In the genomic region with DNA sequence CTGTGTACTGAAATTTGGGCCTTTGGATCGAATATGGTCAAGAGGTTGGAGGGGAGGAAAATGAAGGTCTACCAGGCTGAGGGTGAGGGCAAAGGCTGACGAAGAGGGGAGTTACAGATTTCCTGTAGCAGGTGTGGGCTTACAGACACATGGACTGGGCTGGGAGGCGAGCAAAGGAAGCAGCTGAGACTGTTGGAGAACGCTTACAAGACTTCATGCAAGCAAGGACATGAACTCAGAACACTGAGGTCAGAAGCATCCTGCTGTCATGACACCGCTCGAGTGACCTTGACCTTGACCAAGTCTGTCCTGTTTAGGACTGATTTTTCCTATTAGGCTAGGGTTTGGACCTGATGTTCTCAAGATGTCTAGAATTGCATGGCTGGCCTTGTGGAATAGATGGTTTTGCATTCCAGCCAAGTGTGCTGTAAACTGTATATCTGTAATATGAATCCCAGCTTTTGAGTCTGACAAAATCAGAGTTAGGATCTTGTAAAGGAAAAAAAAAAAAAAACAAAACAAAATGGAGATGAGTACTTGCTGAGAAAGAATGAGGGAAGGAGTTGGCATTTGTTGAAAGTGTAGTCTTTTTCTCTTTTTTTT, we compare ENCODE assay signal across 23 cellular contexts. TPM values are rescaled to one million over a fixed set of nuclear protein-coding genes. Genes with fewer than 3 reads are reported as not detected.
A peak's percentile ranks its signal among the peaks of the same experiment; 100 is the strongest.
DNase-seq lines count a peak whose midpoint lies in the region; ATAC-seq, FAIRE-seq and TF ChIP-seq lines count a peak whose summit lies in the region.
"Had no signal": no experiment of that assay in that cellular context is flagged by ENCODE, and none has a peak within 500 bp of the region (broad histone marks: within the 10 kb centered on the region; RNA-seq: fewer than 3 reads in every experiment).

No MANE protein-coding gene starts in this region.

- no peaks in the 10 kb centered on the region; a peak in 1 of 5 replicates for H3K27me3 ChIP-seq in HepG2 (ENCODE audit: control insufficient read depth in 1 of 2, insufficient read depth in 2 of 2, low read length in 2 of 2)
- no peaks in the 10 kb centered on the region for H3K27me3 ChIP-seq in right lobe of liver
- H3K27me3 ChIP-seq in body of pancreas, result no peaks in the 10 kb centered on the region
- H3K27me3 ChIP-seq in neural progenitor cell, result peaks cover 2% of the 10 kb centered on the region
- H3K27me3 ChIP-seq: uterus had no signal

- H3K4me3 ChIP-seq in HepG2 (replicated peaks in 1 of 3; ENCODE audit: insufficient read depth in 1 of 3, low read depth in 2 of 3, low read length in 3 of 3) (no peak overlapping the region; a peak in 1 of 6 replicates), right lobe of liver (no peak overlapping the region), body of pancreas (no peak overlapping the region), neural progenitor cell (no peak overlapping the region), coronary artery (no peak overlapping the region)
- H3K4me3 ChIP-seq: uterus had no signal

- H3K27me3 Mint-ChIP-seq in neural progenitor cell (ENCODE audit: insufficient read depth, low read depth), result peaks cover 11% of the 10 kb centered on the region

- H3K36me3 Mint-ChIP-seq in neural progenitor cell, result no peaks in the 10 kb centered on the region
- H3K36me3 Mint-ChIP-seq: activated naive CD8-positive, alpha-beta T cell treated with anti-CD3 and anti-CD28 coated beads for 36 hours had no signal

- H3K27ac ChIP-seq in HepG2 (ENCODE audit: extremely low read length, insufficient read depth, low read length), result no peak overlapping the region
- peak overlapping the region in 1 of 3 donors; percentile 16 for H3K27ac ChIP-seq in right lobe of liver
- H3K27ac ChIP-seq in body of pancreas, result peak overlapping the region; percentile 15 to 100 (median 94)
- H3K27ac ChIP-seq in neural progenitor cell, result no peak overlapping the region
- H3K27ac ChIP-seq in coronary artery, result no peak overlapping the region
- H3K27ac ChIP-seq: KMS-11, uterus had no signal

- no peak for TF ChIP-seq CTCF in HepG2 (CRISPR knock-in tag; IDR thresholded peaks at IDR 0.05)
- TF ChIP-seq CTCF in right lobe of liver (IDR thresholded peaks at IDR 0.05), result no peak
- no peak for TF ChIP-seq CTCF in body of pancreas (IDR thresholded peaks at IDR 0.05)
- TF ChIP-seq CTCF in neural progenitor cell (IDR thresholded peaks at IDR 0.05), result no peak
- no peak for TF ChIP-seq CTCF in coronary artery (IDR thresholded peaks at IDR 0.05)

- peaks cover 16% of the 10 kb centered on the region for H3K4me1 Mint-ChIP-seq in neural progenitor cell
- H3K4me1 Mint-ChIP-seq: activated naive CD8-positive, alpha-beta T cell treated with anti-CD3 and anti-CD28 coated beads for 36 hours had no signal

- TF ChIP-seq POLR2A in HepG2 (IDR thresholded peaks at IDR 0.05; ENCODE audit: insufficient read depth in 1 of 2, low read depth in 2 of 2, low read length in 2 of 2) (0 out of 4 replicates have a peak, but pooled peaks have one; percentile 23 to 26), right lobe of liver (IDR thresholded peaks at IDR 0.05) (no peak), body of pancreas (IDR thresholded peaks at IDR 0.05) (peak in 2 of 3 donors; percentile 47 to 63)

- WGBS in HepG2 (ENCODE audit: low lambda C conversion rate), result 76% methylated on average over 6 of the region's 6 CpGs
- 58% methylated on average over 4 of the region's 6 CpGs for WGBS in right lobe of liver (ENCODE audit: insufficient coverage, low coverage, low lambda C conversion rate, missing lambda C conversion rate)
- WGBS in body of pancreas, 2 donors, result 49% methylated on average over 6 of the region's 6 CpGs

- TF ChIP-seq RAD21 in HepG2 (CRISPR knock-in tag; IDR thresholded peaks at IDR 0.05), result no peak

- peaks cover 23 to 40% of the 10 kb centered on the region in 2 experiments for H3K36me3 ChIP-seq in HepG2 (replicated peaks in 1 of 2; ENCODE audit: control insufficient read depth in 1 of 2, insufficient read depth in 2 of 2, low read length in 2 of 2)
- H3K36me3 ChIP-seq in right lobe of liver, result peaks cover 0 to 43% (median 15%) of the 10 kb centered on the region in 4 donors
- H3K36me3 ChIP-seq in body of pancreas (replicated peaks in 1 of 2; ENCODE audit: insufficient read depth in 1 of 2, low read depth in 2 of 2), result peaks cover 6 to 17% of the 10 kb centered on the region in 2 donors
- H3K36me3 ChIP-seq in neural progenitor cell, result no peaks in the 10 kb centered on the region
- H3K36me3 ChIP-seq: uterus had no signal

- H3F3A ChIP-seq in neural progenitor cell (ENCODE audit: low read depth), result peaks cover 2% of the 10 kb centered on the region

- ATAC-seq in HepG2 (no peak), right lobe of liver (no peak), body of pancreas (no peak), left colon (peak; percentile 0), HG02571 (IDR thresholded peaks at IDR 0.05; ENCODE audit: unreplicated experiment) (no peak)
- ATAC-seq: left ventricle myocardium superior; naive thymus-derived CD8-positive, alpha-beta T cell had no signal

- H3K9me3 ChIP-seq in HepG2 (ENCODE audit: low read length), result no peaks in the 10 kb centered on the region
- H3K9me3 ChIP-seq in right lobe of liver, result no peaks in the 10 kb centered on the region
- no peaks in the 10 kb centered on the region for H3K9me3 ChIP-seq in body of pancreas
- no peaks in the 10 kb centered on the region for H3K9me3 ChIP-seq in neural progenitor cell (ENCODE audit: low read depth)
- H3K9me3 ChIP-seq: uterus had no signal

- intact Hi-C loops in HepG2 (cut with micrococcal nuclease; ENCODE audit: unreplicated experiment) (no loop called here), right lobe of liver (cut with DNase I) (loop anchor here in 1 of 2 donors (5.0 kb wide), 1 partner anchor 91 kb away; no protein-coding TSS in a partner anchor), body of pancreas (cut with DNase I) (no loop called here), left colon (cut with DNase I, micrococcal nuclease) (no loop called here)

- FAIRE-seq in HepG2 (lab: Jason Lieb, UNC), result no peak
- FAIRE-seq: endothelial cell of umbilical vein, H54 had no signal

- BruUV-seq in HepG2 (replicated peaks; lab: Mats Ljungman, UMichigan), result no TSS peak

- H3K9me3 Mint-ChIP-seq in neural progenitor cell, result no peaks in the 10 kb centered on the region
- H3K9me3 Mint-ChIP-seq: activated naive CD8-positive, alpha-beta T cell treated with anti-CD3 and anti-CD28 coated beads for 36 hours; naive thymus-derived CD8-positive, alpha-beta T cell; T-helper 1 cell treated with Interleukin-12 subunit alpha and Interleukin-12 subunit beta and Interleukin-4 antibody, amounts not matched to agents 30 μg/mL and 1 μg/mL, for 36 hours had no signal

- H3K9ac ChIP-seq in HepG2 (ENCODE audit: insufficient read depth, low read depth, low read length) (no peak overlapping the region), neural progenitor cell (no peak overlapping the region)
- H3K9ac ChIP-seq: KMS-11 had no signal

- H3K79me2 ChIP-seq in HepG2 (ENCODE audit: insufficient read depth, low read length), result peaks cover 22% of the 10 kb centered on the region
- no peaks in the 10 kb centered on the region for H3K79me2 ChIP-seq in neural progenitor cell (ENCODE audit: low read depth)

- peaks cover 51% of the 10 kb centered on the region for H4K20me1 ChIP-seq in HepG2 (ENCODE audit: insufficient read depth, low read length)
- no peaks in the 10 kb centered on the region for H4K20me1 ChIP-seq in neural progenitor cell (ENCODE audit: low read depth)

- in situ Hi-C loops in HepG2 (cut with HindIII; ENCODE audit: extremely low pct_ligation_motif_present, low pct_unique_long_range_greater_than_20kb), result no loop called here

- TF ChIP-seq EP300 in HepG2 (IDR thresholded peaks at IDR 0.05; ENCODE audit: low read depth in 2 of 2, low read length in 2 of 2) (no peak), HepG2 (CRISPR knock-in tag; IDR thresholded peaks at IDR 0.05; ENCODE audit: borderline replicate concordance) (no peak)

- no peak overlapping the region for H3K4me3 Mint-ChIP-seq in neural progenitor cell
- H3K4me3 Mint-ChIP-seq: activated naive CD8-positive, alpha-beta T cell treated with anti-CD3 and anti-CD28 coated beads for 36 hours; naive thymus-derived CD8-positive, alpha-beta T cell; T-helper 1 cell treated with Interleukin-12 subunit alpha and Interleukin-12 subunit beta and Interleukin-4 antibody, amounts not matched to agents 30 μg/mL and 1 μg/mL, for 36 hours had no signal

- H2AFZ ChIP-seq in HepG2 (ENCODE audit: low read length), result no peak overlapping the region
- H2AFZ ChIP-seq in neural progenitor cell (replicated peaks), result no peak overlapping the region

- no peak overlapping the region; the same call in 1 of the 2 replicates for H3K4me2 ChIP-seq in HepG2 (ENCODE audit: low read depth, low read length)
- no peak overlapping the region for H3K4me2 ChIP-seq in neural progenitor cell
- H3K4me2 ChIP-seq: KMS-11 had no signal

- H3K4me1 ChIP-seq in HepG2 (ENCODE audit: insufficient read depth, low read length) (peaks cover 79% of the 10 kb centered on the region), right lobe of liver (peaks cover 0 to 63% (median 10%) of the 10 kb centered on the region in 4 donors), body of pancreas (peaks cover 71% of the 10 kb centered on the region), neural progenitor cell (peaks cover 16% of the 10 kb centered on the region)
- H3K4me1 ChIP-seq: uterus had no signal

- DNase-seq in HepG2 (ENCODE audit: low spot score) (no peak), right lobe of liver (no peak), body of pancreas (peak in 1 of 4 donors; percentile 48), left colon (peak in 1 of 2 donors; percentile 48), neural progenitor cell (ENCODE audit: low spot score) (no peak), NCI-H82 treated with DMSO at 0.1 percent for 48 hours (lab: John Stamatoyannopoulos, UW; ENCODE audit: unreplicated experiment) (no peak), coronary artery (ENCODE audit: low spot score) (no peak)
- DNase-seq: activated CD4-positive, alpha-beta T cell treated with anti-CD3 and anti-CD28 coated beads for 1 hour; activated naive CD8-positive, alpha-beta T cell treated with anti-CD3 and anti-CD28 coated beads for 36 hours; DMS153; hippocampal formation; left ventricle myocardium superior; naive thymus-derived CD8-positive, alpha-beta T cell; NCI-H1694; NCI-H526 treated with DMSO at 0.1 percent for 48 hours; RPMI8226; stimulated activated CD4-positive, alpha-beta T cell treated with anti-CD3 and anti-CD28 coated beads, Interleukin-4, amount 100 ng/mL, for 4 hours; uterus had no signal

- no peak overlapping the region for H3K27ac Mint-ChIP-seq in neural progenitor cell
- H3K27ac Mint-ChIP-seq: activated naive CD8-positive, alpha-beta T cell treated with anti-CD3 and anti-CD28 coated beads for 36 hours; T-helper 1 cell treated with Interleukin-12 subunit alpha and Interleukin-12 subunit beta and Interleukin-4 antibody, amounts not matched to agents 30 μg/mL and 1 μg/mL, for 36 hours had no signal

- POLR2A ChIA-PET in HepG2 (lab: Yijun Ruan, JAX), result interaction anchor here (3.0 to 4.1 kb wide), 2 partner anchors 19 to 70 kb away, joined by 21 read pairs; no protein-coding TSS in a partner anchor

- CTCF ChIA-PET in HepG2 (lab: Yijun Ruan, JAX; ENCODE audit: low intra/inter-chr PET ratio, low total read pairs), result no interaction called here

RNA-seq across cellular contexts. Expression of a gene that starts 5.7 kb away (rescaled TPM):
- total RNA-seq in HepG2 (2016; rRNA removed; fragmentation: Illumina TruSeq; extraction: Trizol), result 7.9 and 11.5 TPM in 2 replicates
- total RNA-seq in HepG2 (2016; cell fraction: cytosol; rRNA removed; fragmentation: Illumina TruSeq; extraction: Trizol; ENCODE audit: low read depth), result 2.7 and 3.4 TPM in 2 replicates
- total RNA-seq in HepG2 (2016; cell fraction: insoluble cytoplasmic fraction; rRNA removed; fragmentation: Illumina TruSeq; extraction: Trizol), result 10.4 and 13.3 TPM in 2 replicates
- 6.2 and 6.3 TPM in 2 replicates for total RNA-seq in HepG2 (2016; cell fraction: membrane; rRNA removed; fragmentation: Illumina TruSeq; extraction: Trizol)
- total RNA-seq in HepG2 (2016; cell fraction: nucleus; rRNA removed; fragmentation: Illumina TruSeq; extraction: Trizol), result 12.6 and 14.1 TPM in 2 replicates
- polyA plus RNA-seq in HepG2 (2011; rRNA removed), result 55.1 and 85.6 TPM in 2 replicates
- 53.6 and 65.9 TPM in 2 replicates for polyA plus RNA-seq in HepG2 (2011; cell fraction: cytosol; rRNA removed)
- polyA plus RNA-seq in HepG2 (2011; cell fraction: nucleus; rRNA removed), result 100 and 160 TPM in 2 replicates
- 23.2 and 51.8 TPM in 2 replicates for polyA plus RNA-seq in HepG2 (2012)
- polyA plus RNA-seq in HepG2 (2016; cell fraction: cytosol; fragmentation: Illumina TruSeq; extraction: Trizol; ENCODE audit: low read depth), result 1.3 and 1.4 TPM in 2 replicates
- 8.0 and 8.3 TPM in 2 replicates for polyA plus RNA-seq in HepG2 (2016; cell fraction: insoluble cytoplasmic fraction; fragmentation: Illumina TruSeq; extraction: Trizol; ENCODE audit: low read depth)
- 1.5 and 2.1 TPM in 2 replicates for polyA plus RNA-seq in HepG2 (2016; cell fraction: membrane; fragmentation: Illumina TruSeq; extraction: Trizol; ENCODE audit: low read depth)
- 32.7 and 37.5 TPM in 2 replicates for polyA plus RNA-seq in HepG2 (2016; cell fraction: nucleus; fragmentation: Illumina TruSeq; extraction: Trizol; ENCODE audit: insufficient read depth, low read depth)
- 97.8 and 144 TPM in 2 replicates for polyA minus RNA-seq in HepG2 (2011; rRNA and poly(A)+ RNA removed; ENCODE audit: low replicate concordance)
- 37.5 and 50.6 TPM in 2 replicates for polyA minus RNA-seq in HepG2 (2011; cell fraction: cytosol; rRNA and poly(A)+ RNA removed)
- 25.4 and 41.9 TPM in 2 replicates for polyA minus RNA-seq in HepG2 (2011; cell fraction: nucleus; rRNA and poly(A)+ RNA removed)
- 100 to 1,000 TPM in 1 of 6 experiments, 10 to 100 TPM in 5; 12.6 to 266 (median 57.8) TPM for total RNA-seq in right lobe of liver
- 100 to 1,000 TPM in 1 of 2 donors, 10 to 100 TPM in 1; 93.7 to 293 TPM for total RNA-seq in body of pancreas
- 1,000 to 10,000 TPM; 1,089 to 1,608 TPM for total RNA-seq in left colon
- 2.7 and 6.9 TPM in 2 replicates for total RNA-seq in neural progenitor cell (ENCODE audit: low replicate concordance)
- polyA plus RNA-seq: naive thymus-derived CD8-positive, alpha-beta T cell had no signal

RNA-seq across cellular contexts. Expression of a gene that starts 33.7 kb away (rescaled TPM):
- total RNA-seq in HepG2 (2016; rRNA removed; fragmentation: Illumina TruSeq; extraction: Trizol), result 38.4 and 39.5 TPM in 2 replicates
- 7.3 and 9.5 TPM in 2 replicates for total RNA-seq in HepG2 (2016; cell fraction: cytosol; rRNA removed; fragmentation: Illumina TruSeq; extraction: Trizol; ENCODE audit: low read depth)
- total RNA-seq in HepG2 (2016; cell fraction: insoluble cytoplasmic fraction; rRNA removed; fragmentation: Illumina TruSeq; extraction: Trizol), result 34.4 and 39.3 TPM in 2 replicates
- total RNA-seq in HepG2 (2016; cell fraction: membrane; rRNA removed; fragmentation: Illumina TruSeq; extraction: Trizol), result 12.6 and 12.8 TPM in 2 replicates
- total RNA-seq in HepG2 (2016; cell fraction: nucleus; rRNA removed; fragmentation: Illumina TruSeq; extraction: Trizol), result 21.9 and 25.1 TPM in 2 replicates
- 18.1 and 20.6 TPM in 2 replicates for polyA plus RNA-seq in HepG2 (2011; rRNA removed)
- 12.3 and 14.6 TPM in 2 replicates for polyA plus RNA-seq in HepG2 (2011; cell fraction: cytosol; rRNA removed)
- polyA plus RNA-seq in HepG2 (2011; cell fraction: nucleus; rRNA removed), result 20.7 and 21.2 TPM in 2 replicates
- 24.3 and 34.0 TPM in 2 replicates for polyA plus RNA-seq in HepG2 (2012)
- 4.3 and 5.1 TPM in 2 replicates for polyA plus RNA-seq in HepG2 (2016; cell fraction: cytosol; fragmentation: Illumina TruSeq; extraction: Trizol; ENCODE audit: low read depth)
- 42.3 and 55.4 TPM in 2 replicates for polyA plus RNA-seq in HepG2 (2016; cell fraction: insoluble cytoplasmic fraction; fragmentation: Illumina TruSeq; extraction: Trizol; ENCODE audit: low read depth)
- polyA plus RNA-seq in HepG2 (2016; cell fraction: membrane; fragmentation: Illumina TruSeq; extraction: Trizol; ENCODE audit: low read depth), result 9.4 and 10.7 TPM in 2 replicates
- polyA plus RNA-seq in HepG2 (2016; cell fraction: nucleus; fragmentation: Illumina TruSeq; extraction: Trizol; ENCODE audit: insufficient read depth, low read depth), result 56.7 and 59.2 TPM in 2 replicates
- polyA minus RNA-seq in HepG2 (2011; rRNA and poly(A)+ RNA removed; ENCODE audit: low replicate concordance), result 36.5 and 72.3 TPM in 2 replicates
- polyA minus RNA-seq in HepG2 (2011; cell fraction: cytosol; rRNA and poly(A)+ RNA removed), result 10.2 and 16.1 TPM in 2 replicates
- polyA minus RNA-seq in HepG2 (2011; cell fraction: nucleus; rRNA and poly(A)+ RNA removed), result 9.2 and 9.7 TPM in 2 replicates
- total RNA-seq in right lobe of liver, result 10 to 100 TPM; 28.9 to 51.5 (median 41.3) TPM
- 100 to 1,000 TPM in 1 of 2 donors, 10 to 100 TPM in 1; 62.3 to 233 TPM for total RNA-seq in body of pancreas
- total RNA-seq in left colon, result 100 to 1,000 TPM; 124 to 139 TPM
- 48.7 and 70.3 TPM in 2 replicates for total RNA-seq in neural progenitor cell (ENCODE audit: low replicate concordance)

Comparison
In these comparisons a context has a peak if more than half of its experiments do, and no peak if none do; other contexts are left out.
1. H3K27ac ChIP-seq: peak in body of pancreas (4 of 4); none in HepG2 (single experiment), neural progenitor cell (single experiment) and coronary artery (0 of 2).